ENCODE assay signal across 1 cellular context in the genomic region with DNA sequence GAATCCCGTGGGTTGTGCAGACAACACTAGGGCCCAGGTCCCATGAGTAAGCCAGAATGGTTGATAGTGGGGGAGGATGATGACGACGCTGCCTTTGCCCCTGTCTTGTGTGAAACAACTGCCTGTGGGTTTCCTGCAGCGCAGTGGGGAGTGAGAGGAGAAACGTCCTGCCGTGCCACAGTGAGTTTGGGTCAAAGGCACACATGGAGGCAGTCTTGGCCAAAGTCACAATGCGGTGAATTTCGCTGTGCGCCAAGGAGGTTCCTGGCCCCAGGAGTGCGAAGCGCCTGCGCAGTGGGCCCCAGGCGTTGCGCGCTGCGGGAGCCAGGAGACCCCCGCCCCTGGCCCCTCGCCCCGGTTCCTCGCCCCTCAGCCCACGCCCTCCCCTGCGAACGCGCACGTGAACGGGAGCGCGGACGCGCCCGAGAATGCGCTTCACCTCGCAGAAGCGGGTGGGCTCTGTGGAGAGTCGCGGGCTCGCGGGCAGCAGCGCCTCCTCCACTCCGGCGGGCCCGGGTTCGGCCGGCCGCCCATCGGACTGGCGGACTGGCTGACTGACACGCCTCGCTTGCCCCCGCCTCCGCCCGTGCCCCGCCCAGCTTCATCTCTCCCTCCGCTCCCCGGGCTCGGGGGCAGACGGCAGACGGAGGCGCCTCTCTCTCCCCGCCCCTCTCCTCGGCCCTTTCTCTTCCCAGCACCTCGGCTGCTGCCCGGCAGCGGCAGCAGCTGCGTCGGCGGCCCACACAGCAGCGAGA.
TF ChIP-seq lines count a peak whose summit lies in the region.

Gene NUDT10 (plus strand): TSS at position 635 of the 755 bp plus-strand sequence. CDS start 144 bp downstream, outside the sequence.

TF ChIP-seq in HEK293, 187 proteins besides CTCF, POLR2A, EP300 and RAD21 (continued from another document):
- no peak for TF ChIP-seq TSHZ1 (tag by site-specific recombination; IDR thresholded peaks at IDR 0.05; ENCODE audit: borderline replicate concordance)
- TF ChIP-seq SP2 (tag by site-specific recombination; IDR thresholded peaks at IDR 0.05) = peak; percentile 48
- peak; percentile 45; the same call in 1 of the 2 replicates for TF ChIP-seq KLF9 (tag by site-specific recombination; IDR thresholded peaks at IDR 0.05; ENCODE audit: low read depth)
- TF ChIP-seq EGR2 (tag by site-specific recombination; IDR thresholded peaks at IDR 0.05; ENCODE audit: low read depth) = peak; percentile 22
- 0 out of 2 replicates have a peak, but pooled peaks have one; percentile 27 for TF ChIP-seq ZBTB8A (tag by site-specific recombination; IDR thresholded peaks at IDR 0.05)
- no peak for TF ChIP-seq ZNF660 (tag by site-specific recombination; IDR thresholded peaks at IDR 0.05)
- no peak for TF ChIP-seq ZNF600 (tag by site-specific recombination; IDR thresholded peaks at IDR 0.05)
- TF ChIP-seq ZNF16 (tag by site-specific recombination; IDR thresholded peaks at IDR 0.05; ENCODE audit: low read depth) = no peak
- TF ChIP-seq, protein P1, sequence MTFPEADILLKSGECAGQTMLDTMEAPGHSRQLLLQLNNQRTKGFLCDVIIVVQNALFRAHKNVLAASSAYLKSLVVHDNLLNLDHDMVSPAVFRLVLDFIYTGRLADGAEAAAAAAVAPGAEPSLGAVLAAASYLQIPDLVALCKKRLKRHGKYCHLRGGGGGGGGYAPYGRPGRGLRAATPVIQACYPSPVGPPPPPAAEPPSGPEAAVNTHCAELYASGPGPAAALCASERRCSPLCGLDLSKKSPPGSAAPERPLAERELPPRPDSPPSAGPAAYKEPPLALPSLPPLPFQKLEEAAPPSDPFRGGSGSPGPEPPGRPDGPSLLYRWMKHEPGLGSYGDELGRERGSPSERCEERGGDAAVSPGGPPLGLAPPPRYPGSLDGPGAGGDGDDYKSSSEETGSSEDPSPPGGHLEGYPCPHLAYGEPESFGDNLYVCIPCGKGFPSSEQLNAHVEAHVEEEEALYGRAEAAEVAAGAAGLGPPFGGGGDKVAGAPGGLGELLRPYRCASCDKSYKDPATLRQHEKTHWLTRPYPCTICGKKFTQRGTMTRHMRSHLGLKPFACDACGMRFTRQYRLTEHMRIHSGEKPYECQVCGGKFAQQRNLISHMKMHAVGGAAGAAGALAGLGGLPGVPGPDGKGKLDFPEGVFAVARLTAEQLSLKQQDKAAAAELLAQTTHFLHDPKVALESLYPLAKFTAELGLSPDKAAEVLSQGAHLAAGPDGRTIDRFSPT (tag by site-specific recombination; IDR thresholded peaks at IDR 0.05) = no peak
- no peak for TF ChIP-seq HOXA7 (CRISPR knock-in tag; IDR thresholded peaks at IDR 0.05; ENCODE audit: borderline replicate concordance)
- peak; percentile 49 for TF ChIP-seq ZNF335 (tag by site-specific recombination; conservative IDR thresholded peaks at IDR 0.05)
- TF ChIP-seq ZIC2 (tag by site-specific recombination; IDR thresholded peaks at IDR 0.05) = 0 out of 2 replicates have a peak, but pooled peaks have one; percentile 15
- peak; percentile 82 for TF ChIP-seq ZBTB26 (tag by site-specific recombination; optimal IDR thresholded peaks at IDR 0.05)
- TF ChIP-seq ZSCAN23 (tag by site-specific recombination; IDR thresholded peaks at IDR 0.05) = no peak
- TF ChIP-seq MZF1 (tag by site-specific recombination; IDR thresholded peaks at IDR 0.05; ENCODE audit: borderline replicate concordance) = no peak
- no peak for TF ChIP-seq TCF7L2 (IDR thresholded peaks at IDR 0.05; ENCODE audit: borderline replicate concordance, low read depth, low read length)
- TF ChIP-seq ZNF366 (tag by site-specific recombination; conservative IDR thresholded peaks at IDR 0.05) = peak; percentile 39
- peak; percentile 41; the same call in 1 of the 2 replicates for TF ChIP-seq GLIS2 (tag by site-specific recombination; IDR thresholded peaks at IDR 0.05)
- no peak for TF ChIP-seq ZNF548 (tag by site-specific recombination; IDR thresholded peaks at IDR 0.05)
- peak; percentile 44; the same call in 1 of the 2 replicates for TF ChIP-seq ZBTB20 (tag by site-specific recombination; IDR thresholded peaks at IDR 0.05)
TF ChIP-seq in HEK293: peak in this region for 13.
